Comparison of ENCODE assay signal across 1 cellular context in genomic region chr2:237819231-237819630, GRCh38.
TF ChIP-seq lines count a peak whose summit lies in the region.

No MANE protein-coding gene starts in this region.

TF ChIP-seq in SK-N-SH treated with all-trans-retinoic acid at 6 μM for 48 hours, 23 proteins besides CTCF, POLR2A, EP300 and RAD21 (continued from another document):
- TF ChIP-seq PATZ1 (CRISPR knock-in tag; IDR thresholded peaks at IDR 0.05; ENCODE audit: borderline replicate concordance): no peak
- no peak for TF ChIP-seq BACH2 (CRISPR knock-in tag; IDR thresholded peaks at IDR 0.05; ENCODE audit: borderline replicate concordance)
- TF ChIP-seq ZC3H10 (CRISPR knock-in tag; IDR thresholded peaks at IDR 0.05): no peak
- TF ChIP-seq CREB5 (CRISPR knock-in tag; IDR thresholded peaks at IDR 0.05; ENCODE audit: low read depth): no peak
